8 cellular contexts compared by ENCODE assay signal in the genomic region with DNA sequence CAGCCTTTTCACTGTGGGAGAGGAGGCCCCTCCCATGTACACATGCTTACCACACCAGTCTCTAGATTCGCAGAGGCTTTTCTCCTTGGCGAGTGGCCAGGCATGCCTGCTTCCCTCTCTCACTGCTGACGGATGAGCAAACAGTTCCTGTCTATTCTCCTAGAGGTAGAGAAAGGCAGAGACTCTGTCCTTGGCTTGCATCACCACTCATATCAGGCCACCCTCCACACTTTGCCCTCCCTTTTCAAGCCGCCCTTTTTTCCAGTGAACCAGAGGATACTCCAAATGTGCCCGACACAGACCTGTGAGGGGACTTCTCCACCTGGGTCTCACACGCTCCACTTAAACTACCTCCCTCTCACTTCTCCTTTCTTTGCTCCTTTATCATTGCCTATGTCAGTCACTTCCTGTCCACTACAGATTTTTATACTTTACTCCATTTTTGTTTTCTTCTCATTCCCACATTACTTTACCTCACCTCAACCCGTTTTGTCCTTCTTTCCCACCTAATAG.
A peak's percentile ranks its signal among the peaks of the same experiment; 100 is the strongest.
DNase-seq lines count a peak whose midpoint lies in the region; ATAC-seq and TF ChIP-seq lines count a peak whose summit lies in the region.

No MANE protein-coding gene starts in this region.

- no peak overlapping the region for H3K27ac ChIP-seq in Karpas-422 (ENCODE audit: low read length)
- peak overlapping the region; percentile 91 for H3K27ac ChIP-seq in SJCRH30
- no peak overlapping the region for H3K27ac ChIP-seq in foreskin keratinocyte

- H3K9me3 ChIP-seq in Karpas-422 (ENCODE audit: low read length), result no peaks in the 10 kb centered on the region
- no peaks in the 10 kb centered on the region for H3K9me3 ChIP-seq in SJCRH30 (replicated peaks)

- peak; percentile 93 for DNase-seq in DMS53 (lab: John Stamatoyannopoulos, UW)
- DNase-seq in Karpas-422, result peak; percentile 50
- peak; percentile 98 to 99 for DNase-seq in SJCRH30
- DNase-seq in foreskin keratinocyte, result peak; percentile 61 to 78
- peak; percentile 67 for DNase-seq in pons (ENCODE audit: low spot score)
- no peak for DNase-seq in activated CD4-positive, alpha-beta T cell treated with anti-CD3 and anti-CD28 coated beads for 1 hour
- no peak for DNase-seq in T1000 (lab: John Stamatoyannopoulos, UW)

- no peaks in the 10 kb centered on the region for H3K79me2 ChIP-seq in Karpas-422 (ENCODE audit: low read length)

- no peaks in the 10 kb centered on the region for H4K20me1 ChIP-seq in Karpas-422 (ENCODE audit: insufficient read depth, low read depth, low read length)

- H2AFZ ChIP-seq in Karpas-422 (ENCODE audit: low read length), result no peak overlapping the region

- H3K4me1 ChIP-seq in Karpas-422 (ENCODE audit: low read length), result peaks cover 13% of the 10 kb centered on the region
- peaks cover 28% of the 10 kb centered on the region for H3K4me1 ChIP-seq in SJCRH30
- peaks cover 10% of the 10 kb centered on the region for H3K4me1 ChIP-seq in foreskin keratinocyte

- H3K9ac ChIP-seq in Karpas-422 (ENCODE audit: low read length), result no peak overlapping the region

- H3K4me3 ChIP-seq in Karpas-422 (ENCODE audit: low read length) (no peak overlapping the region), SJCRH30 (no peak overlapping the region)

- TF ChIP-seq CTCF in foreskin keratinocyte (conservative IDR thresholded peaks at IDR 0.05), result no peak

- H3K36me3 ChIP-seq in Karpas-422 (ENCODE audit: insufficient read depth, low read length), result no peaks in the 10 kb centered on the region
- no peaks in the 10 kb centered on the region for H3K36me3 ChIP-seq in SJCRH30

- H3K27me3 ChIP-seq in Karpas-422 (ENCODE audit: low read length) (no peaks in the 10 kb centered on the region), SJCRH30 (no peaks in the 10 kb centered on the region), foreskin keratinocyte (no peaks in the 10 kb centered on the region)

- peak; percentile 67 for ATAC-seq in GM21528 (IDR thresholded peaks at IDR 0.05; ENCODE audit: low FRiP score, unreplicated experiment)
- peak; percentile 70 for ATAC-seq in foreskin keratinocyte

- no peaks in the 10 kb centered on the region for H3K9me2 ChIP-seq in Karpas-422 (replicated peaks; ENCODE audit: insufficient read depth, low read length)

- peak overlapping the region; percentile 31 for H3K4me2 ChIP-seq in Karpas-422 (ENCODE audit: low read depth, low read length, poor library complexity, severe bottlenecking)

Comparison
In these comparisons a context has a peak if more than half of its experiments do, and no peak if none do; other contexts are left out.
1. DNase-seq: peak in DMS53 (single experiment), Karpas-422 (single experiment), SJCRH30 (2 of 2), foreskin keratinocyte (2 of 2) and pons (single experiment); none in activated CD4-positive, alpha-beta T cell treated with anti-CD3 and anti-CD28 coated beads for 1 hour (single experiment) and T1000 (single experiment).